1 cellular context compared by ENCODE assay signal in the genomic region with DNA sequence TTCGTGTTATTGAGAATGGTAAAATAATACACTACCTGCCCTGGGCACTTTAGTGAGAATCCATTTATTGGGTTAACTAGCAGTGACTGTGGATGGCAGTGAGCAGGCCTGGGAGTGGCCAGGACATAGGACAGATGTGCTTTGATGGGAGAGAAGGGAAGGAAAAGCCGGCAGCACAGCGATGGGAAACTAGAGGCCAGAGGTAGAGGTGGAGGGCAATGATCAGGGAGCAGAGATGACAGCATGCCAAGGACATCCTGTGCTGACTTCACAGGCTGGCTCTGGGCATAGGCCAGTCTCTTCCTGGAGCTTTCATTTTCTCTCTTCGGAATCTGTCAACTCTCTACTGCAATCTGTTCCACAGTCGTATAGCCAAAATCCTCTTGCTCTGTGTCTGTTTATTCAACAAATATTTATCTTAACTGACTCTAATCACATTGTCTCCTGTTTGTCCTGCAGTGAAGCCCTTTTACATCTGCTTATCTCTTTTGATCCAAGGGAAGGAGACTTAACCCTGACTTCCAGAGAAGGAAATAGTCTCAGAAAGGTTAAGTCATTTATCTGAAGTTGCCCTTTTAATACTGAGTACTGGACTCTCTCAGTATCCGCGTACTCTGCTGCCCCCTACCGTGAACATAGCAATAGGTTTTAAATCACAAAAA.
TF ChIP-seq lines count a peak whose summit lies in the region.

No MANE protein-coding gene starts in this region.

TF ChIP-seq in HepG2, 621 proteins besides CTCF, POLR2A, EP300 and RAD21 (continued from another document and continues in another):
- TF ChIP-seq, protein P1, sequence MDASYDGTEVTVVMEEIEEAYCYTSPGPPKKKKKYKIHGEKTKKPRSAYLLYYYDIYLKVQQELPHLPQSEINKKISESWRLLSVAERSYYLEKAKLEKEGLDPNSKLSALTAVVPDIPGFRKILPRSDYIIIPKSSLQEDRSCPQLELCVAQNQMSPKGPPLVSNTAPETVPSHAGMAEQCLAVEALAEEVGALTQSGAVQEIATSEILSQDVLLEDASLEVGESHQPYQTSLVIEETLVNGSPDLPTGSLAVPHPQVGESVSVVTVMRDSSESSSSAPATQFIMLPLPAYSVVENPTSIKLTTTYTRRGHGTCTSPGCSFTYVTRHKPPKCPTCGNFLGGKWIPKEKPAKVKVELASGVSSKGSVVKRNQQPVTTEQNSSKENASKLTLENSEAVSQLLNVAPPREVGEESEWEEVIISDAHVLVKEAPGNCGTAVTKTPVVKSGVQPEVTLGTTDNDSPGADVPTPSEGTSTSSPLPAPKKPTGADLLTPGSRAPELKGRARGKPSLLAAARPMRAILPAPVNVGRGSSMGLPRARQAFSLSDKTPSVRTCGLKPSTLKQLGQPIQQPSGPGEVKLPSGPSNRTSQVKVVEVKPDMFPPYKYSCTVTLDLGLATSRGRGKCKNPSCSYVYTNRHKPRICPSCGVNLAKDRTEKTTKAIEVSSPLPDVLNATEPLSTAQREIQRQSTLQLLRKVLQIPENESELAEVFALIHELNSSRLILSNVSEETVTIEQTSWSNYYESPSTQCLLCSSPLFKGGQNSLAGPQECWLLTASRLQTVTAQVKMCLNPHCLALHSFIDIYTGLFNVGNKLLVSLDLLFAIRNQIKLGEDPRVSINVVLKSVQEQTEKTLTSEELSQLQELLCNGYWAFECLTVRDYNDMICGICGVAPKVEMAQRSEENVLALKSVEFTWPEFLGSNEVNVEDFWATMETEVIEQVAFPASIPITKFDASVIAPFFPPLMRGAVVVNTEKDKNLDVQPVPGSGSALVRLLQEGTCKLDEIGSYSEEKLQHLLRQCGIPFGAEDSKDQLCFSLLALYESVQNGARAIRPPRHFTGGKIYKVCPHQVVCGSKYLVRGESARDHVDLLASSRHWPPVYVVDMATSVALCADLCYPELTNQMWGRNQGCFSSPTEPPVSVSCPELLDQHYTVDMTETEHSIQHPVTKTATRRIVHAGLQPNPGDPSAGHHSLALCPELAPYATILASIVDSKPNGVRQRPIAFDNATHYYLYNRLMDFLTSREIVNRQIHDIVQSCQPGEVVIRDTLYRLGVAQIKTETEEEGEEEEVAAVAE (CRISPR knock-in tag; IDR thresholded peaks at IDR 0.05; ENCODE audit: borderline replicate concordance), result no peak
- TF ChIP-seq HCFC1 (IDR thresholded peaks at IDR 0.05; ENCODE audit: low read depth, low read length) (peak; percentile 29; the same call in 1 of the 2 replicates), MYNN (CRISPR knock-in tag; IDR thresholded peaks at IDR 0.05; ENCODE audit: low read depth) (no peak), SYNCRIP (IDR thresholded peaks at IDR 0.05; ENCODE audit: insufficient read depth, low read depth, low read length) (no peak), KDM6A (CRISPR knock-in tag; IDR thresholded peaks at IDR 0.05; ENCODE audit: low read depth) (no peak), RFX5 (IDR thresholded peaks at IDR 0.05; ENCODE audit: low read depth, low read length) (no peak), KDM2A (CRISPR knock-in tag; IDR thresholded peaks at IDR 0.05; ENCODE audit: borderline replicate concordance, low read depth) (no peak), PHF5A (CRISPR knock-in tag; IDR thresholded peaks at IDR 0.05; ENCODE audit: low read depth, unreplicated experiment) (no peak), SRSF4 (IDR thresholded peaks at IDR 0.05; ENCODE audit: low read depth, low read length, poor library complexity, severe bottlenecking) (no peak), HNRNPL (IDR thresholded peaks at IDR 0.05; ENCODE audit: low read depth, low read length) (0 out of 2 replicates have a peak, but pooled peaks have one; percentile 46), CHD2 (IDR thresholded peaks at IDR 0.05; ENCODE audit: low read depth, low read length) (no peak), GMEB1 (CRISPR knock-in tag; IDR thresholded peaks at IDR 0.05; ENCODE audit: borderline replicate concordance) (no peak; the same call in 1 of the 2 replicates), MIXL1 (CRISPR knock-in tag; IDR thresholded peaks at IDR 0.05) (peak; percentile 88), ZBTB40 (IDR thresholded peaks at IDR 0.05) (no peak), ZBTB40 (CRISPR knock-in tag; IDR thresholded peaks at IDR 0.05) (no peak; the same call in 1 of the 2 replicates), MAFF (IDR thresholded peaks at IDR 0.05; ENCODE audit: low read depth, low read length) (peak; percentile 6; the same call in 1 of the 2 replicates), JUND (CRISPR knock-in tag; IDR thresholded peaks at IDR 0.05) (no peak), ETV6 (CRISPR knock-in tag; conservative IDR thresholded peaks at IDR 0.05) (peak; percentile 50; the same call in 1 of the 2 replicates), ZSCAN21 (CRISPR knock-in tag; IDR thresholded peaks at IDR 0.05; ENCODE audit: borderline replicate concordance) (peak; percentile 16; the same call in 1 of the 2 replicates), SAFB2 (CRISPR knock-in tag; IDR thresholded peaks at IDR 0.05; ENCODE audit: borderline replicate concordance, low read depth) (no peak), ZNF678 (CRISPR knock-in tag; IDR thresholded peaks at IDR 0.05) (no peak), KMT2B (CRISPR knock-in tag; IDR thresholded peaks at IDR 0.05) (no peak), ZSCAN20 (CRISPR knock-in tag; IDR thresholded peaks at IDR 0.05; ENCODE audit: borderline replicate concordance) (no peak), ZNF264 (CRISPR knock-in tag; IDR thresholded peaks at IDR 0.05) (no peak), GATAD1 (CRISPR knock-in tag; IDR thresholded peaks at IDR 0.05) (peak; percentile 57), ZEB1 (IDR thresholded peaks at IDR 0.05; ENCODE audit: insufficient replicate concordance, low read depth) (peak; percentile 66), ARNT (IDR thresholded peaks at IDR 0.05) (no peak), ZBTB21 (CRISPR knock-in tag; IDR thresholded peaks at IDR 0.05) (peak; percentile 16; the same call in 1 of the 2 replicates), MZF1 (CRISPR knock-in tag; IDR thresholded peaks at IDR 0.05; ENCODE audit: borderline replicate concordance) (no peak), JUN (CRISPR knock-in tag; IDR thresholded peaks at IDR 0.05) (no peak), CERS6 (CRISPR knock-in tag; IDR thresholded peaks at IDR 0.05) (no peak)
- TF ChIP-seq, protein P2, sequence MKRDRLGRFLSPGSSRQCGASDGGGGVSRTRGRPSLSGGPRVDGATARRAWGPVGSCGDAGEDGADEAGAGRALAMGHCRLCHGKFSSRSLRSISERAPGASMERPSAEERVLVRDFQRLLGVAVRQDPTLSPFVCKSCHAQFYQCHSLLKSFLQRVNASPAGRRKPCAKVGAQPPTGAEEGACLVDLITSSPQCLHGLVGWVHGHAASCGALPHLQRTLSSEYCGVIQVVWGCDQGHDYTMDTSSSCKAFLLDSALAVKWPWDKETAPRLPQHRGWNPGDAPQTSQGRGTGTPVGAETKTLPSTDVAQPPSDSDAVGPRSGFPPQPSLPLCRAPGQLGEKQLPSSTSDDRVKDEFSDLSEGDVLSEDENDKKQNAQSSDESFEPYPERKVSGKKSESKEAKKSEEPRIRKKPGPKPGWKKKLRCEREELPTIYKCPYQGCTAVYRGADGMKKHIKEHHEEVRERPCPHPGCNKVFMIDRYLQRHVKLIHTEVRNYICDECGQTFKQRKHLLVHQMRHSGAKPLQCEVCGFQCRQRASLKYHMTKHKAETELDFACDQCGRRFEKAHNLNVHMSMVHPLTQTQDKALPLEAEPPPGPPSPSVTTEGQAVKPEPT (CRISPR knock-in tag; IDR thresholded peaks at IDR 0.05; ENCODE audit: low read depth), result no peak
- TF ChIP-seq, protein P3, sequence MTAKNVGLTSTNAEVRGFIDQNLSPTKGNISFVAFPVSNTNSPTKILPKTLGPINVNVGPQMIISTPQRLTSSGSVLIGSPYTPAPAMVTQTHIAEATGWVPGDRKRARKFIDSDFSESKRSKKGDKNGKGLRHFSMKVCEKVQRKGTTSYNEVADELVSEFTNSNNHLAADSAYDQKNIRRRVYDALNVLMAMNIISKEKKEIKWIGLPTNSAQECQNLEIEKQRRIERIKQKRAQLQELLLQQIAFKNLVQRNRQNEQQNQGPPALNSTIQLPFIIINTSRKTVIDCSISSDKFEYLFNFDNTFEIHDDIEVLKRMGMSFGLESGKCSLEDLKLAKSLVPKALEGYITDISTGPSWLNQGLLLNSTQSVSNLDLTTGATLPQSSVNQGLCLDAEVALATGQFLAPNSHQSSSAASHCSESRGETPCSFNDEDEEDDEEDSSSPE (CRISPR knock-in tag; IDR thresholded peaks at IDR 0.05), result no peak
- TF ChIP-seq, protein P4, sequence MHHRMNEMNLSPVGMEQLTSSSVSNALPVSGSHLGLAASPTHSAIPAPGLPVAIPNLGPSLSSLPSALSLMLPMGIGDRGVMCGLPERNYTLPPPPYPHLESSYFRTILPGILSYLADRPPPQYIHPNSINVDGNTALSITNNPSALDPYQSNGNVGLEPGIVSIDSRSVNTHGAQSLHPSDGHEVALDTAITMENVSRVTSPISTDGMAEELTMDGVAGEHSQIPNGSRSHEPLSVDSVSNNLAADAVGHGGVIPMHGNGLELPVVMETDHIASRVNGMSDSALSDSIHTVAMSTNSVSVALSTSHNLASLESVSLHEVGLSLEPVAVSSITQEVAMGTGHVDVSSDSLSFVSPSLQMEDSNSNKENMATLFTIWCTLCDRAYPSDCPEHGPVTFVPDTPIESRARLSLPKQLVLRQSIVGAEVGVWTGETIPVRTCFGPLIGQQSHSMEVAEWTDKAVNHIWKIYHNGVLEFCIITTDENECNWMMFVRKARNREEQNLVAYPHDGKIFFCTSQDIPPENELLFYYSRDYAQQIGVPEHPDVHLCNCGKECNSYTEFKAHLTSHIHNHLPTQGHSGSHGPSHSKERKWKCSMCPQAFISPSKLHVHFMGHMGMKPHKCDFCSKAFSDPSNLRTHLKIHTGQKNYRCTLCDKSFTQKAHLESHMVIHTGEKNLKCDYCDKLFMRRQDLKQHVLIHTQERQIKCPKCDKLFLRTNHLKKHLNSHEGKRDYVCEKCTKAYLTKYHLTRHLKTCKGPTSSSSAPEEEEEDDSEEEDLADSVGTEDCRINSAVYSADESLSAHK (CRISPR knock-in tag; IDR thresholded peaks at IDR 0.05; ENCODE audit: borderline replicate concordance), result no peak
